In genomic region chr1:40394456-40395172, GRCh38 we compare ENCODE assay signal across 7 cellular contexts. TPM values are rescaled to one million over a fixed set of nuclear protein-coding genes. Genes with fewer than 3 reads are reported as not detected.
DNase-seq lines count a peak whose midpoint lies in the region; ATAC-seq and TF ChIP-seq lines count a peak whose summit lies in the region.

No MANE protein-coding gene starts in this region.

- no peak overlapping the region for H3K9ac ChIP-seq in smooth muscle cell (ENCODE audit: low read depth)

- H3K4me2 ChIP-seq in smooth muscle cell, result no peak overlapping the region

- no peak overlapping the region for H3K4me3 ChIP-seq in dorsolateral prefrontal cortex
- H3K4me3 ChIP-seq in smooth muscle cell, result no peak overlapping the region

- peak overlapping the region; percentile 72 for H3K4me3 Mint-ChIP-seq in T-helper 2 cell treated with Interferon-gamma antibody and Interleukin-4, amounts not matched to agents 5 μg/mL and 100 μg/mL, for 36 hours

- WGBS in smooth muscle cell (ENCODE audit: low lambda C conversion rate), result 72% methylated on average over 4 of the region's 4 CpGs

- H3K27me3 Mint-ChIP-seq in T-helper 2 cell treated with Interferon-gamma antibody and Interleukin-4, amounts not matched to agents 5 μg/mL and 100 μg/mL, for 36 hours (ENCODE audit: low read depth), result no peaks in the 10 kb centered on the region

- no peaks in the 10 kb centered on the region for H3K9me3 Mint-ChIP-seq in T-helper 2 cell treated with Interferon-gamma antibody and Interleukin-4, amounts not matched to agents 5 μg/mL and 100 μg/mL, for 36 hours

- H3K36me3 ChIP-seq in smooth muscle cell (ENCODE audit: low read depth), result no peaks in the 10 kb centered on the region

- H3K27ac Mint-ChIP-seq in T-helper 2 cell treated with Interferon-gamma antibody and Interleukin-4, amounts not matched to agents 5 μg/mL and 100 μg/mL, for 36 hours, result peak overlapping the region; percentile 93

- no peak for ATAC-seq in HG03354 (IDR thresholded peaks at IDR 0.05; ENCODE audit: poor library complexity, severe bottlenecking, unreplicated experiment)

- intact Hi-C loops in dorsolateral prefrontal cortex (cut with DNase I), result no loop called here

- H4K20me1 ChIP-seq in smooth muscle cell (ENCODE audit: low read depth), result peaks cover 77% of the 10 kb centered on the region

- DNase-seq in HCEC 1CT (peak; percentile 66), dorsolateral prefrontal cortex (no peak), smooth muscle cell (lab: John Stamatoyannopoulos, UW; ENCODE audit: unreplicated experiment) (no peak), cerebellar cortex (ENCODE audit: low spot score) (no peak), Ammon's horn (ENCODE audit: low spot score) (no peak)
- DNase-seq in T-helper 2 cell treated with Interferon-gamma antibody and Interleukin-4, amounts not matched to agents 5 μg/mL and 100 μg/mL, for 36 hours (ENCODE audit: low spot score), result peak; percentile 51

- TF ChIP-seq CTCF in dorsolateral prefrontal cortex (IDR thresholded peaks at IDR 0.05 in 54 of 56, conservative IDR thresholded peaks at IDR 0.05 in 2 of 56; ENCODE audit: low read depth in 1 of 56, partially characterized antibody in 56 of 56) (no peak), smooth muscle cell (IDR thresholded peaks at IDR 0.05; ENCODE audit: borderline replicate concordance, insufficient read depth, poor library complexity, severe bottlenecking) (no peak)

- peaks cover 74% of the 10 kb centered on the region for H3K4me1 Mint-ChIP-seq in T-helper 2 cell treated with Interferon-gamma antibody and Interleukin-4, amounts not matched to agents 5 μg/mL and 100 μg/mL, for 36 hours (ENCODE audit: low read depth)

- peaks cover 5% of the 10 kb centered on the region for H3K4me1 ChIP-seq in smooth muscle cell (ENCODE audit: low read depth)

- no peak overlapping the region for H2AFZ ChIP-seq in smooth muscle cell (ENCODE audit: low read depth)

- H3F3A ChIP-seq in smooth muscle cell (ENCODE audit: low read depth), result peaks cover 2% of the 10 kb centered on the region

- H3K36me3 Mint-ChIP-seq in T-helper 2 cell treated with Interferon-gamma antibody and Interleukin-4, amounts not matched to agents 5 μg/mL and 100 μg/mL, for 36 hours (ENCODE audit: low read depth), result peaks cover 27% of the 10 kb centered on the region

- H3K27ac ChIP-seq in dorsolateral prefrontal cortex (peak overlapping the region in 54 of 59 donors; percentile 8 to 92 (median 79)), smooth muscle cell (ENCODE audit: low read depth) (peak overlapping the region; percentile 61)

- H3K79me2 ChIP-seq in smooth muscle cell (ENCODE audit: low read depth), result peaks cover 43% of the 10 kb centered on the region

- no peaks in the 10 kb centered on the region for H3K9me3 ChIP-seq in smooth muscle cell (replicated peaks; ENCODE audit: low read depth)

- H3K27me3 ChIP-seq in dorsolateral prefrontal cortex, result no peaks in the 10 kb centered on the region
- no peaks in the 10 kb centered on the region for H3K27me3 ChIP-seq in smooth muscle cell (ENCODE audit: low read depth)

RNA-seq across cellular contexts. Expression of gene SMAP2, which starts 21.1 kb away (rescaled TPM):
- total RNA-seq in dorsolateral prefrontal cortex (100 to 1,000 TPM in 80 of 120 experiments, 10 to 100 TPM in 40; 58.5 to 148 (median 109) TPM), smooth muscle cell (16.0 and 18.4 TPM in 2 replicates)
- polyA plus RNA-seq in smooth muscle cell, result 22.5 and 29.7 TPM in 2 replicates

RNA-seq across cellular contexts. Expression of gene ZFP69B, which starts 55.7 kb away (rescaled TPM):
- 10 to 100 TPM in 94 of 120 experiments, 1 to 10 TPM in 26; 5.1 to 18.3 (median 12.0) TPM for total RNA-seq in dorsolateral prefrontal cortex
- total RNA-seq in smooth muscle cell, result 6.5 and 6.8 TPM in 2 replicates
- polyA plus RNA-seq in smooth muscle cell, result 1.5 and 4.3 TPM in 2 replicates

Comparison
In these comparisons a context has a peak if more than half of its experiments do, and no peak if none do; other contexts are left out.
1. DNase-seq: peak in HCEC 1CT (single experiment) and T-helper 2 cell treated with Interferon-gamma antibody and Interleukin-4, amounts not matched to agents 5 μg/mL and 100 μg/mL, for 36 hours (single experiment); none in dorsolateral prefrontal cortex (0 of 10), smooth muscle cell (single experiment), cerebellar cortex (single experiment) and Ammon's horn (single experiment).